In genomic region chr5:134803821-134804220, GRCh38 we compare ENCODE assay signal across 33 cellular contexts.
"Had no signal": no experiment of that assay in that cellular context is flagged by ENCODE, and none has a peak within 500 bp of the region (broad histone marks: within the 10 kb centered on the region; RNA-seq: fewer than 3 reads in every experiment).

No MANE protein-coding gene starts in this region.

- H3K27me3 Mint-ChIP-seq: activated CD4-positive, alpha-beta memory T cell treated with anti-CD3 and anti-CD28 coated beads, Interleukin-2, amount 10 ng/mL, durations not matched to agents 7 days and 5 days; activated CD4-positive, alpha-beta T cell treated with anti-CD3 and anti-CD28 coated beads for 36 hours; activated CD4-positive, alpha-beta T cell treated with anti-CD3 and anti-CD28 coated beads, Interleukin-2, amount 10 ng/mL, durations not matched to agents 7 days and 5 days; activated CD8-positive, alpha-beta memory T cell treated with anti-CD3 and anti-CD28 coated beads, Interleukin-2, amount 10 ng/mL, durations not matched to agents 7 days and 5 days; activated naive CD4-positive, alpha-beta T cell treated with anti-CD3 and anti-CD28 coated beads, Interleukin-2, amount 10 ng/mL, durations not matched to agents 7 days and 5 days; activated naive CD4-positive, alpha-beta T cell treated with anti-CD3 and anti-CD28 coated beads, Interleukin-2, amount 50 U/mL, for 24 hours; activated naive CD8-positive, alpha-beta T cell; activated naive CD8-positive, alpha-beta T cell treated with anti-CD3 and anti-CD28 coated beads, Interleukin-2, amount 10 ng/mL, durations not matched to agents 7 days and 5 days; activated naive CD8-positive, alpha-beta T cell treated with anti-CD3 and anti-CD28 coated beads, Interleukin-2, amount 50 U/mL, for 24 hours; brain; T-cell had no signal

- H3K27ac Mint-ChIP-seq: activated CD4-positive, alpha-beta memory T cell treated with anti-CD3 and anti-CD28 coated beads, Interleukin-2, amount 10 ng/mL, durations not matched to agents 7 days and 5 days; activated CD4-positive, alpha-beta T cell treated with anti-CD3 and anti-CD28 coated beads for 36 hours; activated CD4-positive, alpha-beta T cell treated with anti-CD3 and anti-CD28 coated beads, Interleukin-2, amount 10 ng/mL, durations not matched to agents 7 days and 5 days; activated CD8-positive, alpha-beta memory T cell treated with anti-CD3 and anti-CD28 coated beads, Interleukin-2, amount 10 ng/mL, durations not matched to agents 7 days and 5 days; activated CD8-positive, alpha-beta T cell treated with anti-CD3 and anti-CD28 coated beads, Interleukin-2, amount 10 ng/mL, durations not matched to agents 7 days and 5 days; activated naive CD4-positive, alpha-beta T cell treated with anti-CD3 and anti-CD28 coated beads, Interleukin-2, amount 10 ng/mL, durations not matched to agents 7 days and 5 days; activated naive CD4-positive, alpha-beta T cell treated with anti-CD3 and anti-CD28 coated beads, Interleukin-2, amount 50 U/mL, for 24 hours; activated naive CD8-positive, alpha-beta T cell; activated naive CD8-positive, alpha-beta T cell treated with anti-CD3 and anti-CD28 coated beads, Interleukin-2, amount 10 ng/mL, durations not matched to agents 7 days and 5 days; activated naive CD8-positive, alpha-beta T cell treated with anti-CD3 and anti-CD28 coated beads, Interleukin-2, amount 50 U/mL, for 24 hours; activated T-helper 2 cell treated with anti-CD3 and anti-CD28 coated beads, Interferon-gamma antibody, Interleukin-2, Interleukin-4, amounts not matched to agents 10 μg/mL and 5 μg/mL and 100 μg/mL, durations not matched to agents 14 hours and 24 hours and 36 hours; brain; T-cell; T-helper 2 cell treated with Interferon-gamma antibody and Interleukin-4, amounts not matched to agents 5 μg/mL and 100 μg/mL, for 36 hours had no signal

- DNase-seq: activated CD4-positive, alpha-beta memory T cell treated with anti-CD3 and anti-CD28 coated beads, Interleukin-2, amount 10 ng/mL, durations not matched to agents 7 days and 5 days; activated CD4-positive, alpha-beta T cell treated with anti-CD3 and anti-CD28 coated beads for 1 hour; activated CD4-positive, alpha-beta T cell treated with anti-CD3 and anti-CD28 coated beads for 36 hours; activated CD4-positive, alpha-beta T cell treated with anti-CD3 and anti-CD28 coated beads for 48 hours; activated CD4-positive, alpha-beta T cell treated with anti-CD3 and anti-CD28 coated beads, Interleukin-2, amount 10 ng/mL, durations not matched to agents 7 days and 5 days; activated CD4-positive, alpha-beta T cell treated with anti-CD3 and anti-CD28 coated beads, Interleukin-2, amount 50 U/mL, for 48 hours; activated CD4-positive, CD25-positive, alpha-beta regulatory T cell; activated CD8-positive, alpha-beta memory T cell treated with anti-CD3 and anti-CD28 coated beads for 24 hours; activated CD8-positive, alpha-beta memory T cell treated with anti-CD3 and anti-CD28 coated beads, Interleukin-2, amount 10 ng/mL, durations not matched to agents 7 days and 5 days; activated CD8-positive, alpha-beta memory T cell treated with anti-CD3 and anti-CD28 coated beads, Interleukin-2, amount 50 U/mL, for 48 hours; activated CD8-positive, alpha-beta T cell treated with anti-CD3 and anti-CD28 coated beads, Interleukin-2, amount 10 ng/mL, durations not matched to agents 7 days and 5 days; activated effector memory CD4-positive, alpha-beta T cell treated with Interleukin-2 at 50 U/mL for 16 hours; activated gamma-delta T cell; activated naive CD4-positive, alpha-beta T cell treated with anti-CD3 and anti-CD28 coated beads, Interleukin-2, amount 10 ng/mL, durations not matched to agents 7 days and 5 days; activated naive CD4-positive, alpha-beta T cell treated with Interleukin-2 at 50 U/mL for 16 hours; activated naive CD8-positive, alpha-beta T cell treated with anti-CD3 and anti-CD28 coated beads, Interleukin-2, amount 10 ng/mL, durations not matched to agents 7 days and 5 days; activated naive CD8-positive, alpha-beta T cell treated with anti-CD3 and anti-CD28 coated beads, Interleukin-2, amount 50 U/mL, for 24 hours; activated T-cell treated with anti-CD3 and anti-CD28 coated beads, Interleukin-2, amount 50 U/mL, for 48 hours; amygdala; central memory CD4-positive, alpha-beta T cell; T-cell; T-helper 2 cell; T-helper 9 cell; WERI-Rb-1 had no signal

- H3K27me3 ChIP-seq: ascending aorta, cardiac muscle cell had no signal

- H3K4me3 Mint-ChIP-seq: activated CD4-positive, alpha-beta memory T cell treated with anti-CD3 and anti-CD28 coated beads, Interleukin-2, amount 10 ng/mL, durations not matched to agents 7 days and 5 days; activated CD4-positive, alpha-beta T cell treated with anti-CD3 and anti-CD28 coated beads for 36 hours; activated CD4-positive, alpha-beta T cell treated with anti-CD3 and anti-CD28 coated beads, Interleukin-2, amount 10 ng/mL, durations not matched to agents 7 days and 5 days; activated CD8-positive, alpha-beta memory T cell treated with anti-CD3 and anti-CD28 coated beads, Interleukin-2, amount 10 ng/mL, durations not matched to agents 7 days and 5 days; activated CD8-positive, alpha-beta T cell treated with anti-CD3 and anti-CD28 coated beads, Interleukin-2, amount 10 ng/mL, durations not matched to agents 7 days and 5 days; activated naive CD4-positive, alpha-beta T cell treated with anti-CD3 and anti-CD28 coated beads, Interleukin-2, amount 10 ng/mL, durations not matched to agents 7 days and 5 days; activated naive CD4-positive, alpha-beta T cell treated with anti-CD3 and anti-CD28 coated beads, Interleukin-2, amount 50 U/mL, for 24 hours; activated naive CD8-positive, alpha-beta T cell; activated naive CD8-positive, alpha-beta T cell treated with anti-CD3 and anti-CD28 coated beads, Interleukin-2, amount 10 ng/mL, durations not matched to agents 7 days and 5 days; activated naive CD8-positive, alpha-beta T cell treated with anti-CD3 and anti-CD28 coated beads, Interleukin-2, amount 50 U/mL, for 24 hours; brain; T-cell; T-helper 2 cell treated with Interferon-gamma antibody and Interleukin-4, amounts not matched to agents 5 μg/mL and 100 μg/mL, for 36 hours; WTC11 had no signal

- H3K4me3 ChIP-seq: ascending aorta, cardiac muscle cell had no signal

- H3K4me1 Mint-ChIP-seq: activated CD4-positive, alpha-beta T cell treated with anti-CD3 and anti-CD28 coated beads for 36 hours; activated CD4-positive, alpha-beta T cell treated with anti-CD3 and anti-CD28 coated beads, Interleukin-2, amount 10 ng/mL, durations not matched to agents 7 days and 5 days; activated naive CD4-positive, alpha-beta T cell treated with anti-CD3 and anti-CD28 coated beads, Interleukin-2, amount 10 ng/mL, durations not matched to agents 7 days and 5 days; activated naive CD4-positive, alpha-beta T cell treated with anti-CD3 and anti-CD28 coated beads, Interleukin-2, amount 50 U/mL, for 24 hours; activated naive CD8-positive, alpha-beta T cell treated with anti-CD3 and anti-CD28 coated beads, Interleukin-2, amount 10 ng/mL, durations not matched to agents 7 days and 5 days; activated naive CD8-positive, alpha-beta T cell treated with anti-CD3 and anti-CD28 coated beads, Interleukin-2, amount 50 U/mL, for 24 hours; brain; WTC11 had no signal

- H3K27ac ChIP-seq: ascending aorta, cardiac muscle cell, WERI-Rb-1 had no signal

- H3K9me3 ChIP-seq: ascending aorta had no signal

- H3K9me3 Mint-ChIP-seq: activated CD4-positive, alpha-beta memory T cell treated with anti-CD3 and anti-CD28 coated beads, Interleukin-2, amount 10 ng/mL, durations not matched to agents 7 days and 5 days; activated CD4-positive, alpha-beta T cell treated with anti-CD3 and anti-CD28 coated beads, Interleukin-2, amount 10 ng/mL, durations not matched to agents 7 days and 5 days; activated naive CD4-positive, alpha-beta T cell treated with anti-CD3 and anti-CD28 coated beads, Interleukin-2, amount 10 ng/mL, durations not matched to agents 7 days and 5 days; activated naive CD4-positive, alpha-beta T cell treated with anti-CD3 and anti-CD28 coated beads, Interleukin-2, amount 50 U/mL, for 24 hours; activated naive CD8-positive, alpha-beta T cell treated with anti-CD3 and anti-CD28 coated beads, Interleukin-2, amount 10 ng/mL, durations not matched to agents 7 days and 5 days; activated naive CD8-positive, alpha-beta T cell treated with anti-CD3 and anti-CD28 coated beads, Interleukin-2, amount 50 U/mL, for 24 hours; activated T-helper 2 cell treated with anti-CD3 and anti-CD28 coated beads, Interferon-gamma antibody, Interleukin-2, Interleukin-4, amounts not matched to agents 10 μg/mL and 5 μg/mL and 100 μg/mL, durations not matched to agents 14 hours and 24 hours and 36 hours; brain; T-cell; T-helper 2 cell treated with Interferon-gamma antibody and Interleukin-4, amounts not matched to agents 5 μg/mL and 100 μg/mL, for 36 hours; WTC11 had no signal

- ATAC-seq: activated CD4-positive, alpha-beta T cell treated with anti-CD3 and anti-CD28 coated beads for 36 hours; activated CD4-positive, CD25-positive, alpha-beta regulatory T cell treated with anti-CD3 and anti-CD28 coated beads, Interleukin-2, amount 50 U/mL, for 24 hours; activated CD8-positive, alpha-beta memory T cell treated with anti-CD3 and anti-CD28 coated beads, Interleukin-2, amount 10 ng/mL, durations not matched to agents 7 days and 5 days; activated CD8-positive, alpha-beta T cell treated with anti-CD3 and anti-CD28 coated beads, Interleukin-2, amount 10 ng/mL, durations not matched to agents 7 days and 5 days; activated naive CD8-positive, alpha-beta T cell treated with anti-CD3 and anti-CD28 coated beads, Interleukin-2, amount 50 U/mL, for 24 hours; T-cell; WTC11 had no signal

- H3K4me1 ChIP-seq: ascending aorta had no signal
